8 cellular contexts compared by ENCODE assay signal in the genomic region with DNA sequence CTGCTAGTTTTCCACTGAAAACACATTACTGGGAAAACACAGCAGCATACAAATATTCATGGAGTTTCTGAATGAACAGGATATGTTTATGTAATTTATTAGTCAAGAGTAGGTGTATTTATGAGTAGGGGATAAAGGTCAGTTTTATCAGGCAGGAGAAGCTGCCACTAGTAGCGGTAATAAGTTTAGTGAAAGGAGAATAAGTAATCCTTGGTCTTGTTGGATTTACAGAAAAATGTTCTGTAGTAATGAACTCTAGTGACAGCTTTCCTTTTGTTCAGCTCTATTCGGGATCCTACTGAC. TPM values are rescaled to one million over a fixed set of nuclear protein-coding genes. Genes with fewer than 3 reads are reported as not detected.
A peak's percentile ranks its signal among the peaks of the same experiment; 100 is the strongest.
DNase-seq lines count a peak whose midpoint lies in the region; ATAC-seq and TF ChIP-seq lines count a peak whose summit lies in the region.

No MANE protein-coding gene starts in this region.

- peak overlapping the region; percentile 97 for H3K4me3 Mint-ChIP-seq in T-helper 1 cell treated with Interleukin-12 subunit alpha and Interleukin-12 subunit beta and Interleukin-4 antibody, amounts not matched to agents 30 μg/mL and 1 μg/mL, for 36 hours
- peak overlapping the region; percentile 86 for H3K4me3 Mint-ChIP-seq in stimulated activated effector memory CD8-positive, alpha-beta T cell treated with anti-CD3 and anti-CD28 coated beads, Interleukin-12 subunit alpha, Interleukin-12 subunit beta, amount 100 ng/mL, for 72 hours

- no peak for DNase-seq in T-helper 1 cell
- DNase-seq in iPS DF 6.9 (ENCODE audit: low read depth, low spot score), result no peak
- DNase-seq in stimulated activated effector memory CD8-positive, alpha-beta T cell treated with anti-CD3 and anti-CD28 coated beads, Interleukin-12 subunit alpha, Interleukin-12 subunit beta, amount 100 ng/mL, for 72 hours (ENCODE audit: low spot score in 2 of 2), result no peak
- no peak for DNase-seq in mucosa of descending colon
- no peak for DNase-seq in NCI-H1417 treated with DMSO at 0.1 percent for 48 hours (lab: John Stamatoyannopoulos, UW)

- H3K4me3 ChIP-seq in WI38 (ENCODE audit: low read depth, low read length) (peak overlapping the region; percentile 69), iPS DF 6.9 (ENCODE audit: low read length) (peak overlapping the region; percentile 75; the same call in 1 of the 2 replicates), mucosa of descending colon (no peak overlapping the region)

- no peak overlapping the region for H3K27ac Mint-ChIP-seq in T-helper 1 cell treated with Interleukin-12 subunit alpha and Interleukin-12 subunit beta and Interleukin-4 antibody, amounts not matched to agents 30 μg/mL and 1 μg/mL, for 36 hours
- H3K27ac Mint-ChIP-seq in stimulated activated effector memory CD8-positive, alpha-beta T cell treated with anti-CD3 and anti-CD28 coated beads, Interleukin-12 subunit alpha, Interleukin-12 subunit beta, amount 100 ng/mL, for 72 hours, result no peak overlapping the region

- H3K9me3 ChIP-seq in iPS DF 6.9 (ENCODE audit: control insufficient read depth, insufficient read depth, low read length), result no peaks in the 10 kb centered on the region
- H3K9me3 ChIP-seq in mucosa of descending colon, result no peaks in the 10 kb centered on the region

- WGBS in iPS DF 6.9 (ENCODE audit: insufficient coverage, insufficient read length), result no CpG with 5 or more reads among the region's 2 CpGs

- H3K9me3 Mint-ChIP-seq in T-helper 1 cell treated with Interleukin-12 subunit alpha and Interleukin-12 subunit beta and Interleukin-4 antibody, amounts not matched to agents 30 μg/mL and 1 μg/mL, for 36 hours, result no peaks in the 10 kb centered on the region
- H3K9me3 Mint-ChIP-seq in stimulated activated effector memory CD8-positive, alpha-beta T cell treated with anti-CD3 and anti-CD28 coated beads, Interleukin-12 subunit alpha, Interleukin-12 subunit beta, amount 100 ng/mL, for 72 hours, result no peaks in the 10 kb centered on the region

- H3K36me3 ChIP-seq in iPS DF 6.9 (ENCODE audit: control insufficient read depth, insufficient read depth, low read length), result no peaks in the 10 kb centered on the region
- H3K36me3 ChIP-seq in mucosa of descending colon (ENCODE audit: low read depth), result no peaks in the 10 kb centered on the region

- no peaks in the 10 kb centered on the region for H3K27me3 Mint-ChIP-seq in T-helper 1 cell treated with Interleukin-12 subunit alpha and Interleukin-12 subunit beta and Interleukin-4 antibody, amounts not matched to agents 30 μg/mL and 1 μg/mL, for 36 hours (ENCODE audit: low read depth)

- intact Hi-C loops in mucosa of descending colon (cut with DNase I, micrococcal nuclease), result no loop called here

- TF ChIP-seq CTCF in WI38 (IDR thresholded peaks at IDR 0.05; ENCODE audit: low read depth, low read length) (no peak), mucosa of descending colon (IDR thresholded peaks at IDR 0.05) (no peak)

- H3K4me1 Mint-ChIP-seq in T-helper 1 cell treated with Interleukin-12 subunit alpha and Interleukin-12 subunit beta and Interleukin-4 antibody, amounts not matched to agents 30 μg/mL and 1 μg/mL, for 36 hours (ENCODE audit: low read depth), result peaks cover 31% of the 10 kb centered on the region
- H3K4me1 Mint-ChIP-seq in stimulated activated effector memory CD8-positive, alpha-beta T cell treated with anti-CD3 and anti-CD28 coated beads, Interleukin-12 subunit alpha, Interleukin-12 subunit beta, amount 100 ng/mL, for 72 hours, result peaks cover 36% of the 10 kb centered on the region

- H3K27ac ChIP-seq in iPS DF 6.9 (ENCODE audit: low read length), result no peak overlapping the region

- H3K4me1 ChIP-seq in iPS DF 6.9 (ENCODE audit: control insufficient read depth, insufficient read depth, low read length) (peaks cover 4% of the 10 kb centered on the region; the same call in 1 of the 2 replicates), mucosa of descending colon (ENCODE audit: low read depth) (peaks cover 16% of the 10 kb centered on the region)

- no peak for ATAC-seq in stimulated activated effector memory CD8-positive, alpha-beta T cell treated with anti-CD3 and anti-CD28 coated beads, Interleukin-12 subunit alpha, Interleukin-12 subunit beta, amount 100 ng/mL, for 72 hours
- ATAC-seq in mucosa of descending colon (no peak), GM18909 (IDR thresholded peaks at IDR 0.05; ENCODE audit: poor library complexity, unreplicated experiment) (no peak)

- peaks cover 11% of the 10 kb centered on the region for H3K36me3 Mint-ChIP-seq in T-helper 1 cell treated with Interleukin-12 subunit alpha and Interleukin-12 subunit beta and Interleukin-4 antibody, amounts not matched to agents 30 μg/mL and 1 μg/mL, for 36 hours (ENCODE audit: low read depth)
- H3K36me3 Mint-ChIP-seq in stimulated activated effector memory CD8-positive, alpha-beta T cell treated with anti-CD3 and anti-CD28 coated beads, Interleukin-12 subunit alpha, Interleukin-12 subunit beta, amount 100 ng/mL, for 72 hours, result peaks cover 13% of the 10 kb centered on the region

- no peaks in the 10 kb centered on the region for H3K27me3 ChIP-seq in iPS DF 6.9 (ENCODE audit: control insufficient read depth, insufficient read depth, low read length)

RNA-seq across cellular contexts. Expression of gene MAST2, which starts 1.2 kb away (rescaled TPM):
- total RNA-seq in mucosa of descending colon, result 100 to 1,000 TPM in 1 of 3 donors, 10 to 100 TPM in 2; 90.0 to 158 (median 100.0) TPM

RNA-seq across cellular contexts. Expression of gene IPP, which starts 54.2 kb away (rescaled TPM):
- total RNA-seq in mucosa of descending colon, result 10 to 100 TPM; 18.4 to 21.1 (median 19.2) TPM
